8 cellular contexts compared by ENCODE assay signal in the genomic region with DNA sequence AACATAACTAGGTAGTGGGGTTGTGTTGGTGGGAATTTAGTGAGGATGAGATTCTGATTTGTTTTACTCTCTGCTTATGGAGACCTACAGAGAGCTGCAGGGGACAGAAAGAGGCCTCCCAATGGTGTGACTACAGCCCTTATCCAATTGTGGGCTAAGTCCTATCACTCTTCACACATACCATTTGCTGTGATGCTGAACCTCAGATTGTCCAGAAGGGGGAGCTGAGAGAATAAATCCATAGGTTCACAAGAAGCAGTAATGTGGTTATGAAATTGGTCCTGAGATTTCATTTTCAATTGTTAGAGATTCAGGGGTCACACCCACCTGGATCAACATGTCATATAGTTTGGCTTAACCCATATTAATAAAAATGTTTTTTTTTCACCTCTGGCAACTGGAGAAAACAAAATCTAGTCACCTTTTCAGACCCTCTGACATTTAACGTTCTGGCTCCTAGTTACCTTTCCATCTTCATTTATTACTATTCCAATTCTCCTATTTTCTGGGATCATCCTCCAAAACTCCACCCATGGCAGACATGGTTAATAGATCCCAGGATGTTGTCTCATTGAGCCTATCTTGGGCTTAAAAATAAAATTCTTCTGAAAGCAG. TPM values are rescaled to one million over a fixed set of nuclear protein-coding genes. Genes with fewer than 3 reads are reported as not detected.
A peak's percentile ranks its signal among the peaks of the same experiment; 100 is the strongest.
DNase-seq lines count a peak whose midpoint lies in the region; ATAC-seq and TF ChIP-seq lines count a peak whose summit lies in the region.

No MANE protein-coding gene starts in this region.

- no TSS peak for BruUV-seq in mammary epithelial cell (replicated peaks; lab: Mats Ljungman, UMichigan)

- H3K4me3 Mint-ChIP-seq in CD4-positive, alpha-beta T cell = no peak overlapping the region

- peaks cover 19% of the 10 kb centered on the region for H3K27me3 Mint-ChIP-seq in CD4-positive, alpha-beta T cell

- no peaks in the 10 kb centered on the region for H3F3A ChIP-seq in neural cell (ENCODE audit: insufficient read depth, low read length, poor library complexity, severe bottlenecking)

- H4K20me1 ChIP-seq in mammary epithelial cell (ENCODE audit: insufficient read depth, low read length) = no peaks in the 10 kb centered on the region
- no peaks in the 10 kb centered on the region for H4K20me1 ChIP-seq in neural cell (ENCODE audit: insufficient read depth)

- no peaks in the 10 kb centered on the region for H3K4me1 Mint-ChIP-seq in CD4-positive, alpha-beta T cell (ENCODE audit: low read depth)

- no peak overlapping the region for H3K27ac Mint-ChIP-seq in CD4-positive, alpha-beta T cell

- in situ Hi-C loops in mammary epithelial cell (cut with MboI; ENCODE audit: low sequenced_read_pairs in 2 of 2) = no loop called here

- WGBS in mammary epithelial cell (ENCODE audit: low coverage, missing lambda C conversion rate) = 100% methylated on average over 1 of the region's 1 CpG

- CTCF ChIA-PET in CD4-positive, alpha-beta T cell (lab: Charles Lee) = no interaction called here
- CTCF ChIA-PET in mammary epithelial cell (lab: Charles Lee; ENCODE audit: low non-redundant PET) = interaction anchor here (1.0 kb wide), 1 partner anchor 16 kb away, joined by 7 read pairs; no protein-coding TSS in a partner anchor

- POLR2A ChIA-PET in CD4-positive, alpha-beta T cell (lab: Charles Lee) = no interaction called here

- TF ChIP-seq CTCF in CD4-positive, alpha-beta T cell (IDR thresholded peaks at IDR 0.05) = peak; percentile 48
- TF ChIP-seq CTCF in mammary epithelial cell (conservative IDR thresholded peaks at IDR 0.05 in 1 of 2, IDR thresholded peaks at IDR 0.05 in 1 of 2; ENCODE audit: extremely low read depth in 1 of 2, insufficient read depth in 1 of 2, low read depth in 1 of 2, low read length in 2 of 2) = peak; percentile 82
- peak; percentile 62 for TF ChIP-seq CTCF in neural cell (IDR thresholded peaks at IDR 0.05; ENCODE audit: poor library complexity, severe bottlenecking)

- dilution Hi-C loops in mammary epithelial cell (cut with HindIII; ENCODE audit: low sequenced_read_pairs) = no loop called here

- H3K27ac ChIP-seq in CD4-positive, alpha-beta T cell (ENCODE audit: low read depth, low read length) = no peak overlapping the region
- H3K27ac ChIP-seq in mammary epithelial cell (ENCODE audit: insufficient read depth, low read depth, low read length) = no peak overlapping the region
- H3K27ac ChIP-seq in neural cell (ENCODE audit: low read length) = no peak overlapping the region

- H3K27me3 ChIP-seq in CD4-positive, alpha-beta T cell (ENCODE audit: control insufficient read depth, insufficient read depth, low read length) = peaks cover 7% of the 10 kb centered on the region
- H3K27me3 ChIP-seq in mammary epithelial cell (ENCODE audit: insufficient read depth, low read length) (peaks cover 2% of the 10 kb centered on the region), neural cell (ENCODE audit: insufficient read depth, low read depth, low read length) (no peaks in the 10 kb centered on the region)

- no peaks in the 10 kb centered on the region for H3K79me2 ChIP-seq in mammary epithelial cell (ENCODE audit: insufficient read depth, low read length)
- H3K79me2 ChIP-seq in neural cell (replicated peaks; ENCODE audit: insufficient read depth, low read length) = no peaks in the 10 kb centered on the region

- peaks cover 10% of the 10 kb centered on the region for H3K9me3 ChIP-seq in CD4-positive, alpha-beta T cell (ENCODE audit: control insufficient read depth, low read length)
- H3K9me3 ChIP-seq in mammary epithelial cell (replicated peaks; ENCODE audit: insufficient read depth, low read length) (peaks cover 5% of the 10 kb centered on the region), neural cell (ENCODE audit: low read length) (no peaks in the 10 kb centered on the region)

- DNase-seq in CD4-positive, alpha-beta T cell = no peak
- DNase-seq in NCI-H226 (peak; percentile 22), mammary epithelial cell (peak; percentile 27), NOMO-1 treated with dmso at 0.1 percent for 144 hours (lab: John Stamatoyannopoulos, UW; ENCODE audit: unreplicated experiment) (no peak), GDM1 (lab: John Stamatoyannopoulos, UW) (no peak)
- no peak for DNase-seq in central memory CD4-positive, alpha-beta T cell

- no peaks in the 10 kb centered on the region for H3K36me3 ChIP-seq in mammary epithelial cell (ENCODE audit: insufficient read depth, low read length)
- no peaks in the 10 kb centered on the region for H3K36me3 ChIP-seq in neural cell (ENCODE audit: insufficient read depth, low read length)

- H3K4me2 ChIP-seq in mammary epithelial cell (ENCODE audit: insufficient read depth, low read depth, low read length) (no peak overlapping the region), neural cell (ENCODE audit: low read length) (no peak overlapping the region)

- ATAC-seq in CD4-positive, alpha-beta T cell (ENCODE audit: poor library complexity) = no peak
- ATAC-seq in GM21515 (IDR thresholded peaks at IDR 0.05; ENCODE audit: unreplicated experiment) = peak; percentile 62

- H2AFZ ChIP-seq in mammary epithelial cell (ENCODE audit: low read depth, low read length) = no peak overlapping the region
- no peak overlapping the region for H2AFZ ChIP-seq in neural cell (ENCODE audit: low read depth, low read length)

- TF ChIP-seq RAD21 in neural cell (conservative IDR thresholded peaks at IDR 0.05) = peak; percentile 44

- intact Hi-C loops in CD4-positive, alpha-beta T cell (cut with DNase I, micrococcal nuclease) = no loop called here
- intact Hi-C loops in mammary epithelial cell (cut with micrococcal nuclease) = no loop called here

- TF ChIP-seq EP300 in neural cell (conservative IDR thresholded peaks at IDR 0.05; ENCODE audit: poor library complexity, severe bottlenecking) = no peak

- no peaks in the 10 kb centered on the region for H3K36me3 Mint-ChIP-seq in CD4-positive, alpha-beta T cell (ENCODE audit: low read depth)

- H3K4me3 ChIP-seq in mammary epithelial cell (replicated peaks in 1 of 3; ENCODE audit: insufficient read depth in 1 of 3, low read depth in 2 of 3, low read length in 3 of 3) = no peak overlapping the region
- no peak overlapping the region for H3K4me3 ChIP-seq in neural cell (ENCODE audit: low read length)

- no peaks in the 10 kb centered on the region for H3K9me3 Mint-ChIP-seq in CD4-positive, alpha-beta T cell

- no peaks in the 10 kb centered on the region for H3K4me1 ChIP-seq in mammary epithelial cell (ENCODE audit: insufficient read depth, low read length)

- H3K9ac ChIP-seq in mammary epithelial cell (ENCODE audit: insufficient read depth, low read length) (no peak overlapping the region), neural cell (ENCODE audit: low read length) (no peak overlapping the region)

- H3K9me2 ChIP-seq in neural cell (ENCODE audit: insufficient read depth, low read length) = no peaks in the 10 kb centered on the region

TF ChIP-seq in neural cell, 6 proteins besides CTCF, POLR2A, EP300 and RAD21:
- no peak for TF ChIP-seq REST (IDR thresholded peaks at IDR 0.05; ENCODE audit: borderline replicate concordance)
- peak; percentile 51 for TF ChIP-seq SMC3 (conservative IDR thresholded peaks at IDR 0.05; ENCODE audit: poor library complexity)
- no peak for TF ChIP-seq MXI1 (conservative IDR thresholded peaks at IDR 0.05; ENCODE audit: poor library complexity, severe bottlenecking)
- TF ChIP-seq POLR2AphosphoS5 (IDR thresholded peaks at IDR 0.05) = no peak

RNA-seq across cellular contexts. Expression of gene PTPN5, which starts 53.3 kb away (rescaled TPM):
- total RNA-seq in CD4-positive, alpha-beta T cell = not detected
- not detected for total RNA-seq in mammary epithelial cell
- polyA plus RNA-seq in mammary epithelial cell (not detected), neural cell (122 and 151 TPM in 2 replicates)
- polyA minus RNA-seq in mammary epithelial cell (not detected), neural cell (82.7 and 94.0 TPM in 2 replicates)

Comparison
In these comparisons a context has a peak if more than half of its experiments do, and no peak if none do; other contexts are left out.
1. DNase-seq: peak in NCI-H226 (single experiment) and mammary epithelial cell (single experiment); none in CD4-positive, alpha-beta T cell (0 of 10), central memory CD4-positive, alpha-beta T cell (single experiment), NOMO-1 treated with dmso at 0.1 percent for 144 hours (single experiment) and GDM1 (single experiment).
2. Peak in every context shown above with its lines, with median percentiles within 50 percentile points of each other: CTCF ChIP-seq.